19 cellular contexts compared by ENCODE assay signal in the genomic region with DNA sequence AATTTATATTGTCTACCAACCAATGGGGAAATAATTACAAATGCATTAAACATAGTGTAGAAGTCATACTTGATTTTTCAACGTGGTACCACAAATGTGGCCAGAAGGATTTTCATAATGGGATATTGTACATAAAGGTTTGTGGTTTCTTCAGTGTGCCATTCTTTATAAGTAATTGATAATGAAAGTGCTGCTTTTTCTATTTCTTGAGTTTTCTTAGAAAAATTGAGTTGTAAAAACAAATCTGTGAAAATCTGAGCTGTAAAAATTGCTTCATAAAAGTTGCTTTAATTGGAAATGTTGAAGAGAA.
DNase-seq lines count a peak whose midpoint lies in the region; ATAC-seq and TF ChIP-seq lines count a peak whose summit lies in the region.
"Had no signal": no experiment of that assay in that cellular context is flagged by ENCODE, and none has a peak within 500 bp of the region (broad histone marks: within the 10 kb centered on the region; RNA-seq: fewer than 3 reads in every experiment).

No MANE protein-coding gene starts in this region.

- H3K4me3 ChIP-seq in CD8-positive, alpha-beta T cell (ENCODE audit: low read depth, low read length), result no peak overlapping the region
- H3K4me3 ChIP-seq: sigmoid colon had no signal

- no peaks in the 10 kb centered on the region for H3K4me1 Mint-ChIP-seq in CD8-positive, alpha-beta T cell (ENCODE audit: low read depth)
- peaks cover 6% of the 10 kb centered on the region for H3K4me1 Mint-ChIP-seq in chondrocyte (ENCODE audit: low read depth)
- H3K4me1 Mint-ChIP-seq: activated CD8-positive, alpha-beta memory T cell treated with anti-CD3 and anti-CD28 coated beads, Interleukin-2, amount 10 ng/mL, durations not matched to agents 7 days and 5 days had no signal

- no peak overlapping the region for H3K27ac ChIP-seq in CD8-positive, alpha-beta T cell (ENCODE audit: low read depth, low read length)
- H3K27ac ChIP-seq: sigmoid colon had no signal

- no peak overlapping the region for H3K4me3 Mint-ChIP-seq in CD8-positive, alpha-beta T cell
- no peak overlapping the region for H3K4me3 Mint-ChIP-seq in chondrocyte (ENCODE audit: unreplicated experiment)
- H3K4me3 Mint-ChIP-seq: activated CD8-positive, alpha-beta memory T cell treated with anti-CD3 and anti-CD28 coated beads, Interleukin-2, amount 10 ng/mL, durations not matched to agents 7 days and 5 days; CD4-positive, alpha-beta T cell; T-helper 17 cell had no signal

- H3K36me3 ChIP-seq in CD8-positive, alpha-beta T cell (ENCODE audit: insufficient read depth, low read length), result no peaks in the 10 kb centered on the region
- H3K36me3 ChIP-seq: sigmoid colon had no signal

- no peak overlapping the region for H3K27ac Mint-ChIP-seq in CD8-positive, alpha-beta T cell
- no peak overlapping the region for H3K27ac Mint-ChIP-seq in chondrocyte (ENCODE audit: unreplicated experiment)
- H3K27ac Mint-ChIP-seq: activated CD8-positive, alpha-beta memory T cell treated with anti-CD3 and anti-CD28 coated beads, Interleukin-2, amount 10 ng/mL, durations not matched to agents 7 days and 5 days; CD4-positive, alpha-beta T cell; T-helper 17 cell had no signal

- H3K27me3 Mint-ChIP-seq in CD8-positive, alpha-beta T cell (ENCODE audit: low read depth), result peaks cover 4% of the 10 kb centered on the region
- H3K27me3 Mint-ChIP-seq in chondrocyte (ENCODE audit: low read depth), result no peaks in the 10 kb centered on the region
- H3K27me3 Mint-ChIP-seq: CD4-positive, alpha-beta T cell; progenitor cell of endocrine pancreas had no signal

- H3K27me3 ChIP-seq in CD8-positive, alpha-beta T cell (ENCODE audit: insufficient read depth, low read length), result no peaks in the 10 kb centered on the region
- H3K27me3 ChIP-seq: sigmoid colon had no signal

- H3K9me3 Mint-ChIP-seq in CD8-positive, alpha-beta T cell, result no peaks in the 10 kb centered on the region
- H3K9me3 Mint-ChIP-seq in chondrocyte (ENCODE audit: low read depth), result no peaks in the 10 kb centered on the region
- H3K9me3 Mint-ChIP-seq: CD4-positive, alpha-beta T cell had no signal

- TF ChIP-seq CTCF in CD8-positive, alpha-beta T cell (IDR thresholded peaks at IDR 0.05), result peak; percentile 9
- TF ChIP-seq CTCF in chondrocyte (IDR thresholded peaks at IDR 0.05), result peak; percentile 68

- ATAC-seq in CD8-positive, alpha-beta T cell, result no peak
- ATAC-seq in GM18909 (IDR thresholded peaks at IDR 0.05; ENCODE audit: poor library complexity, unreplicated experiment), result peak; percentile 3
- peak; percentile 3 for ATAC-seq in HG03432 (IDR thresholded peaks at IDR 0.05; ENCODE audit: unreplicated experiment)
- no peak for ATAC-seq in GM19452 (IDR thresholded peaks at IDR 0.05; ENCODE audit: unreplicated experiment)
- ATAC-seq: activated CD8-positive, alpha-beta memory T cell treated with anti-CD3 and anti-CD28 coated beads, Interleukin-2, amount 10 ng/mL, durations not matched to agents 7 days and 5 days; T-helper 17 cell had no signal

- H3K9me3 ChIP-seq in CD8-positive, alpha-beta T cell (ENCODE audit: low read length), result no peaks in the 10 kb centered on the region
- H3K9me3 ChIP-seq: sigmoid colon had no signal

- no peak for DNase-seq in CD8-positive, alpha-beta T cell
- no peak for DNase-seq in chondrocyte (ENCODE audit: low spot score)
- no peak for DNase-seq in stimulated activated CD4-positive, alpha-beta T cell treated with anti-CD3 and anti-CD28 coated beads, Interleukin-2, amount 100 ng/mL, for 24 hours
- no peak for DNase-seq in NCI-H446 (lab: John Stamatoyannopoulos, UW)
- DNase-seq in NAMALWA (ENCODE audit: low spot score), result no peak
- DNase-seq: activated CD4-positive, alpha-beta T cell treated with anti-CD3 and anti-CD28 coated beads for 48 hours; activated CD8-positive, alpha-beta memory T cell treated with anti-CD3 and anti-CD28 coated beads, Interleukin-2, amount 10 ng/mL, durations not matched to agents 7 days and 5 days; activated T-cell treated with anti-CD3 and anti-CD28 coated beads, Interleukin-2, amount 50 U/mL, for 48 hours; CD4-positive, alpha-beta T cell; GOT3; NCI-H1417 treated with DMSO at 0.1 percent for 48 hours; NCI-H69; sigmoid colon; stimulated activated naive CD4-positive, alpha-beta T cell treated with Interleukin-2 at 50 U/mL for 16 hours; T-helper 17 cell had no signal

- intact Hi-C loops in CD8-positive, alpha-beta T cell (cut with DNase I, micrococcal nuclease), result no loop called here

- H3K4me1 ChIP-seq in CD8-positive, alpha-beta T cell (ENCODE audit: insufficient read depth, low read length), result no peaks in the 10 kb centered on the region
- H3K4me1 ChIP-seq: sigmoid colon had no signal

- H3K36me3 Mint-ChIP-seq in CD8-positive, alpha-beta T cell, result no peaks in the 10 kb centered on the region
- H3K36me3 Mint-ChIP-seq in chondrocyte (ENCODE audit: low read depth), result no peaks in the 10 kb centered on the region
- H3K36me3 Mint-ChIP-seq: activated CD8-positive, alpha-beta memory T cell treated with anti-CD3 and anti-CD28 coated beads, Interleukin-2, amount 10 ng/mL, durations not matched to agents 7 days and 5 days had no signal

- CTCF ChIA-PET in CD8-positive, alpha-beta T cell (lab: Charles Lee), result interaction anchor here (1.1 to 1.2 kb wide), 2 partner anchors 14 to 15 kb away, joined by 3 read pairs; no protein-coding TSS in a partner anchor

- POLR2A ChIA-PET in CD8-positive, alpha-beta T cell (lab: Charles Lee), result no interaction called here

Comparison
In these comparisons a context has a peak if more than half of its experiments do, and no peak if none do; other contexts are left out.
1. ATAC-seq: peak in GM18909 (single experiment) and HG03432 (single experiment); none in CD8-positive, alpha-beta T cell (single experiment) and GM19452 (single experiment).